8 cellular contexts compared by ENCODE assay signal in genomic region chr19:15448778-15449619, GRCh38. TPM values are rescaled to one million over a fixed set of nuclear protein-coding genes. Genes with fewer than 3 reads are reported as not detected.
A peak's percentile ranks its signal among the peaks of the same experiment; 100 is the strongest.
DNase-seq lines count a peak whose midpoint lies in the region; ATAC-seq, FAIRE-seq and TF ChIP-seq lines count a peak whose summit lies in the region.

No MANE protein-coding gene starts in this region.

- DNase-seq in HepG2 (ENCODE audit: low spot score) (no peak), upper lobe of left lung (no peak), NCI-H2081 treated with DMSO at 0.1 percent for 48 hours (lab: John Stamatoyannopoulos, UW) (no peak), DMS114 treated with DMSO at 0.1 percent for 48 hours (lab: John Stamatoyannopoulos, UW; ENCODE audit: unreplicated experiment) (no peak)
- no peak for DNase-seq in activated effector memory CD4-positive, alpha-beta T cell treated with anti-CD3 and anti-CD28 coated beads, Interleukin-2, amount 50 U/mL, for 16 hours

- TF ChIP-seq EP300 in HepG2 (IDR thresholded peaks at IDR 0.05; ENCODE audit: low read depth in 2 of 2, low read length in 2 of 2): no peak
- no peak for TF ChIP-seq EP300 in HepG2 (CRISPR knock-in tag; IDR thresholded peaks at IDR 0.05; ENCODE audit: borderline replicate concordance)
- TF ChIP-seq EP300 in upper lobe of left lung (IDR thresholded peaks at IDR 0.05): no peak

- no peak for FAIRE-seq in HepG2 (lab: Jason Lieb, UNC)

- peaks cover 21% of the 10 kb centered on the region for H3F3A ChIP-seq in DOHH2 (ENCODE audit: control insufficient read depth, insufficient read depth)

- no peak for TF ChIP-seq CTCF in DOHH2 (IDR thresholded peaks at IDR 0.05; ENCODE audit: low read depth, low read length, poor library complexity, severe bottlenecking)
- peak; percentile 40; the same call in 1 of the 2 replicates for TF ChIP-seq CTCF in HepG2 (CRISPR knock-in tag; IDR thresholded peaks at IDR 0.05)
- no peak for TF ChIP-seq CTCF in upper lobe of left lung (IDR thresholded peaks at IDR 0.05)

- H3K36me3 ChIP-seq in DOHH2 (ENCODE audit: control insufficient read depth, low read length) (peaks cover 19% of the 10 kb centered on the region), HepG2 (replicated peaks in 1 of 2; ENCODE audit: control insufficient read depth in 1 of 2, insufficient read depth in 2 of 2, low read length in 2 of 2) (no peaks in the 10 kb centered on the region), upper lobe of left lung (peaks cover 0 to 6% (median 0%) of the 10 kb centered on the region in 4 donors)

- H3K9ac ChIP-seq in HepG2 (ENCODE audit: insufficient read depth, low read depth, low read length): peak overlapping the region; percentile 69

- H3K4me1 Mint-ChIP-seq in activated naive CD8-positive, alpha-beta T cell (ENCODE audit: low read depth): peaks cover 26% of the 10 kb centered on the region

- H3K79me2 ChIP-seq in DOHH2 (ENCODE audit: control insufficient read depth, low read length): no peaks in the 10 kb centered on the region
- no peaks in the 10 kb centered on the region for H3K79me2 ChIP-seq in HepG2 (ENCODE audit: insufficient read depth, low read length)

- peak overlapping the region; percentile 74 for H3K4me2 ChIP-seq in DOHH2 (ENCODE audit: low read length)
- H3K4me2 ChIP-seq in HepG2 (ENCODE audit: low read depth, low read length): peak overlapping the region; percentile 81

- no peaks in the 10 kb centered on the region for H3K27me3 Mint-ChIP-seq in activated naive CD8-positive, alpha-beta T cell

- no TSS peak for BruUV-seq in HepG2 (replicated peaks; lab: Mats Ljungman, UMichigan)

- no peak for TF ChIP-seq POLR2A in HepG2 (IDR thresholded peaks at IDR 0.05; ENCODE audit: insufficient read depth in 1 of 2, low read depth in 2 of 2, low read length in 2 of 2)
- TF ChIP-seq POLR2A in upper lobe of left lung (IDR thresholded peaks at IDR 0.05): no peak

- ATAC-seq in HG02642 (IDR thresholded peaks at IDR 0.05; ENCODE audit: poor library complexity, unreplicated experiment): peak; percentile 10
- 0 out of 3 replicates have a peak, but pooled peaks have one; percentile 8 for ATAC-seq in HepG2
- no peak for ATAC-seq in upper lobe of left lung (ENCODE audit: low FRiP score in 2 of 2)

- H3K9me3 Mint-ChIP-seq in activated naive CD8-positive, alpha-beta T cell (ENCODE audit: low read depth): no peaks in the 10 kb centered on the region

- no peaks in the 10 kb centered on the region; the same call in 1 of the 2 replicates for H3K9me2 ChIP-seq in DOHH2 (replicated peaks; ENCODE audit: control insufficient read depth, low read length)

- TF ChIP-seq RAD21 in HepG2 (CRISPR knock-in tag; IDR thresholded peaks at IDR 0.05): no peak

- in situ Hi-C loops in HepG2 (cut with HindIII; ENCODE audit: extremely low pct_ligation_motif_present, low pct_unique_long_range_greater_than_20kb): no loop called here

- peak overlapping the region; percentile 77 for H3K4me3 Mint-ChIP-seq in activated naive CD8-positive, alpha-beta T cell

- H3K4me1 ChIP-seq in DOHH2 (ENCODE audit: control insufficient read depth, low read length) (peaks cover 19% of the 10 kb centered on the region), HepG2 (ENCODE audit: insufficient read depth, low read length) (peaks cover 35% of the 10 kb centered on the region), upper lobe of left lung (peaks cover 8 to 35% (median 21%) of the 10 kb centered on the region in 4 donors)

- H3K27ac ChIP-seq in DOHH2 (ENCODE audit: low read depth, low read length) (no peak overlapping the region), HepG2 (ENCODE audit: extremely low read length, insufficient read depth, low read length) (no peak overlapping the region), upper lobe of left lung (peak overlapping the region; percentile 71 to 91 (median 78))

- peak overlapping the region; percentile 75 for H3K27ac Mint-ChIP-seq in activated naive CD8-positive, alpha-beta T cell

- H4K20me1 ChIP-seq in DOHH2 (ENCODE audit: control insufficient read depth, insufficient read depth, low read depth, low read length) (no peaks in the 10 kb centered on the region), HepG2 (ENCODE audit: insufficient read depth, low read length) (no peaks in the 10 kb centered on the region)

- H3K4me3 ChIP-seq in DOHH2 (ENCODE audit: low read length) (peak overlapping the region; percentile 67), HepG2 (replicated peaks in 1 of 3; ENCODE audit: insufficient read depth in 1 of 3, low read depth in 2 of 3, low read length in 3 of 3) (peak overlapping the region; percentile 62 to 82 (median 80)), upper lobe of left lung (peak overlapping the region; percentile 65 to 92 (median 80))

- H3K27me3 ChIP-seq in DOHH2 (ENCODE audit: control insufficient read depth, low read length): peaks cover 12% of the 10 kb centered on the region
- no peaks in the 10 kb centered on the region for H3K27me3 ChIP-seq in HepG2 (ENCODE audit: control insufficient read depth in 1 of 2, insufficient read depth in 2 of 2, low read length in 2 of 2)
- no peaks in the 10 kb centered on the region for H3K27me3 ChIP-seq in upper lobe of left lung

- 23% methylated on average over 16 of the region's 43 CpGs for WGBS in HepG2 (ENCODE audit: low lambda C conversion rate)
- 10% methylated on average over 10 to 11 of the region's 43 CpGs for WGBS in upper lobe of left lung, 2 donors

- POLR2A ChIA-PET in HepG2 (lab: Yijun Ruan, JAX): no interaction called here

- CTCF ChIA-PET in HepG2 (lab: Yijun Ruan, JAX; ENCODE audit: low intra/inter-chr PET ratio, low total read pairs): no interaction called here

- H2AFZ ChIP-seq in HepG2 (ENCODE audit: low read length): no peak overlapping the region

- intact Hi-C loops in HepG2 (cut with micrococcal nuclease; ENCODE audit: unreplicated experiment): no loop called here

- H3K36me3 Mint-ChIP-seq in activated naive CD8-positive, alpha-beta T cell: no peaks in the 10 kb centered on the region

- no peaks in the 10 kb centered on the region for H3K9me3 ChIP-seq in DOHH2 (ENCODE audit: control insufficient read depth, insufficient read depth, low read length)
- no peaks in the 10 kb centered on the region for H3K9me3 ChIP-seq in HepG2 (ENCODE audit: low read length)
- H3K9me3 ChIP-seq in upper lobe of left lung: no peaks in the 10 kb centered on the region

RNA-seq across cellular contexts. Expression of gene WIZ, which starts 0.8 kb away (rescaled TPM):
- total RNA-seq in HepG2 (2016; rRNA removed; fragmentation: Illumina TruSeq; extraction: Trizol) (4.7 and 5.1 TPM in 2 replicates), upper lobe of left lung (100 to 1,000 TPM in 1 of 6 donors, 10 to 100 TPM in 5; 28.7 to 112 (median 40.8) TPM)
- 1.7 TPM in 2 replicates for total RNA-seq in HepG2 (2016; cell fraction: cytosol; rRNA removed; fragmentation: Illumina TruSeq; extraction: Trizol; ENCODE audit: low read depth)
- total RNA-seq in HepG2 (2016; cell fraction: insoluble cytoplasmic fraction; rRNA removed; fragmentation: Illumina TruSeq; extraction: Trizol): 4.4 and 4.5 TPM in 2 replicates
- total RNA-seq in HepG2 (2016; cell fraction: membrane; rRNA removed; fragmentation: Illumina TruSeq; extraction: Trizol): 5.9 TPM in 2 replicates
- total RNA-seq in HepG2 (2016; cell fraction: nucleus; rRNA removed; fragmentation: Illumina TruSeq; extraction: Trizol): 4.9 and 5.5 TPM in 2 replicates
- 4.8 and 6.3 TPM in 2 replicates for polyA plus RNA-seq in HepG2 (2011; rRNA removed)
- polyA plus RNA-seq in HepG2 (2011; cell fraction: cytosol; rRNA removed): 3.3 and 4.8 TPM in 2 replicates
- polyA plus RNA-seq in HepG2 (2011; cell fraction: nucleus; rRNA removed): 17.3 and 17.8 TPM in 2 replicates
- 7.0 and 7.1 TPM in 2 replicates for polyA plus RNA-seq in HepG2 (2012)
- 3.1 and 3.8 TPM in 2 replicates for polyA plus RNA-seq in HepG2 (2016; cell fraction: cytosol; fragmentation: Illumina TruSeq; extraction: Trizol; ENCODE audit: low read depth)
- polyA plus RNA-seq in HepG2 (2016; cell fraction: insoluble cytoplasmic fraction; fragmentation: Illumina TruSeq; extraction: Trizol; ENCODE audit: low read depth): 11.7 and 16.9 TPM in 2 replicates
- polyA plus RNA-seq in HepG2 (2016; cell fraction: membrane; fragmentation: Illumina TruSeq; extraction: Trizol; ENCODE audit: low read depth): 9.4 and 11.9 TPM in 2 replicates
- polyA plus RNA-seq in HepG2 (2016; cell fraction: nucleus; fragmentation: Illumina TruSeq; extraction: Trizol; ENCODE audit: insufficient read depth, low read depth): 23.3 and 23.4 TPM in 2 replicates
- 5.2 and 6.7 TPM in 2 replicates for polyA minus RNA-seq in HepG2 (2011; rRNA and poly(A)+ RNA removed; ENCODE audit: low replicate concordance)
- 4.1 and 4.7 TPM in 2 replicates for polyA minus RNA-seq in HepG2 (2011; cell fraction: cytosol; rRNA and poly(A)+ RNA removed)
- polyA minus RNA-seq in HepG2 (2011; cell fraction: nucleus; rRNA and poly(A)+ RNA removed): 7.0 and 7.5 TPM in 2 replicates

RNA-seq across cellular contexts. Expression of gene RASAL3, which starts 15.3 kb away (rescaled TPM):
- total RNA-seq in HepG2 (2016; rRNA removed; fragmentation: Illumina TruSeq; extraction: Trizol): not detected in 2 replicates
- total RNA-seq in HepG2 (2016; cell fraction: cytosol; rRNA removed; fragmentation: Illumina TruSeq; extraction: Trizol; ENCODE audit: low read depth): not detected in 2 replicates
- total RNA-seq in HepG2 (2016; cell fraction: insoluble cytoplasmic fraction; rRNA removed; fragmentation: Illumina TruSeq; extraction: Trizol): not detected in 2 replicates
- total RNA-seq in HepG2 (2016; cell fraction: membrane; rRNA removed; fragmentation: Illumina TruSeq; extraction: Trizol): not detected in 2 replicates
- total RNA-seq in HepG2 (2016; cell fraction: nucleus; rRNA removed; fragmentation: Illumina TruSeq; extraction: Trizol): not detected in 2 replicates
- polyA plus RNA-seq in HepG2 (2011; rRNA removed): not detected in 2 replicates
- polyA plus RNA-seq in HepG2 (2011; cell fraction: cytosol; rRNA removed): 0.01 TPM in 1 of 2 replicates, not detected in the other
- polyA plus RNA-seq in HepG2 (2011; cell fraction: nucleus; rRNA removed): 0.09 TPM in 1 of 2 replicates, not detected in the other
- not detected in 2 replicates for polyA plus RNA-seq in HepG2 (2012)
- not detected in 2 replicates for polyA plus RNA-seq in HepG2 (2016; cell fraction: cytosol; fragmentation: Illumina TruSeq; extraction: Trizol; ENCODE audit: low read depth)
- not detected in 2 replicates for polyA plus RNA-seq in HepG2 (2016; cell fraction: insoluble cytoplasmic fraction; fragmentation: Illumina TruSeq; extraction: Trizol; ENCODE audit: low read depth)
- polyA plus RNA-seq in HepG2 (2016; cell fraction: membrane; fragmentation: Illumina TruSeq; extraction: Trizol; ENCODE audit: low read depth): not detected in 2 replicates
- polyA plus RNA-seq in HepG2 (2016; cell fraction: nucleus; fragmentation: Illumina TruSeq; extraction: Trizol; ENCODE audit: insufficient read depth, low read depth): not detected in 2 replicates
- not detected in 2 replicates for polyA minus RNA-seq in HepG2 (2011; rRNA and poly(A)+ RNA removed; ENCODE audit: low replicate concordance)
- not detected in 2 replicates for polyA minus RNA-seq in HepG2 (2011; cell fraction: cytosol; rRNA and poly(A)+ RNA removed)
- polyA minus RNA-seq in HepG2 (2011; cell fraction: nucleus; rRNA and poly(A)+ RNA removed): not detected in 2 replicates
- 10 to 100 TPM in 5 of 6 donors, 1 to 10 TPM in 1; 7.1 to 48.2 (median 16.7) TPM for total RNA-seq in upper lobe of left lung

RNA-seq across cellular contexts. Expression of gene AKAP8L, which starts 30.2 kb away (rescaled TPM):
- total RNA-seq in HepG2 (2016; rRNA removed; fragmentation: Illumina TruSeq; extraction: Trizol) (27.3 and 48.2 TPM in 2 replicates), upper lobe of left lung (100 to 1,000 TPM in 2 of 6 donors, 10 to 100 TPM in 4; 79.8 to 476 (median 91.2) TPM)
- total RNA-seq in HepG2 (2016; cell fraction: cytosol; rRNA removed; fragmentation: Illumina TruSeq; extraction: Trizol; ENCODE audit: low read depth): 42.8 and 43.6 TPM in 2 replicates
- 28.1 and 49.6 TPM in 2 replicates for total RNA-seq in HepG2 (2016; cell fraction: insoluble cytoplasmic fraction; rRNA removed; fragmentation: Illumina TruSeq; extraction: Trizol)
- 19.3 and 21.1 TPM in 2 replicates for total RNA-seq in HepG2 (2016; cell fraction: membrane; rRNA removed; fragmentation: Illumina TruSeq; extraction: Trizol)
- 58.1 and 60.2 TPM in 2 replicates for total RNA-seq in HepG2 (2016; cell fraction: nucleus; rRNA removed; fragmentation: Illumina TruSeq; extraction: Trizol)
- 49.6 and 63.4 TPM in 2 replicates for polyA plus RNA-seq in HepG2 (2011; rRNA removed)
- polyA plus RNA-seq in HepG2 (2011; cell fraction: cytosol; rRNA removed): 25.4 and 26.0 TPM in 2 replicates
- polyA plus RNA-seq in HepG2 (2011; cell fraction: nucleus; rRNA removed): 267 and 311 TPM in 2 replicates
- 54.1 and 55.4 TPM in 2 replicates for polyA plus RNA-seq in HepG2 (2012)
- 3.5 and 4.1 TPM in 2 replicates for polyA plus RNA-seq in HepG2 (2016; cell fraction: cytosol; fragmentation: Illumina TruSeq; extraction: Trizol; ENCODE audit: low read depth)
- polyA plus RNA-seq in HepG2 (2016; cell fraction: insoluble cytoplasmic fraction; fragmentation: Illumina TruSeq; extraction: Trizol; ENCODE audit: low read depth): 25.4 and 30.1 TPM in 2 replicates
- polyA plus RNA-seq in HepG2 (2016; cell fraction: membrane; fragmentation: Illumina TruSeq; extraction: Trizol; ENCODE audit: low read depth): 5.6 and 6.0 TPM in 2 replicates
- 142 and 146 TPM in 2 replicates for polyA plus RNA-seq in HepG2 (2016; cell fraction: nucleus; fragmentation: Illumina TruSeq; extraction: Trizol; ENCODE audit: insufficient read depth, low read depth)
- polyA minus RNA-seq in HepG2 (2011; rRNA and poly(A)+ RNA removed; ENCODE audit: low replicate concordance): 57.8 and 104 TPM in 2 replicates
- polyA minus RNA-seq in HepG2 (2011; cell fraction: cytosol; rRNA and poly(A)+ RNA removed): 22.7 and 31.4 TPM in 2 replicates
- polyA minus RNA-seq in HepG2 (2011; cell fraction: nucleus; rRNA and poly(A)+ RNA removed): 67.1 and 87.6 TPM in 2 replicates

RNA-seq across cellular contexts. Expression of gene PGLYRP2, which starts 30.3 kb away (rescaled TPM):
- total RNA-seq in HepG2 (2016; rRNA removed; fragmentation: Illumina TruSeq; extraction: Trizol) (0.49 and 1.0 TPM in 2 replicates), upper lobe of left lung (not detected)
- 0.10 and 0.53 TPM in 2 replicates for total RNA-seq in HepG2 (2016; cell fraction: cytosol; rRNA removed; fragmentation: Illumina TruSeq; extraction: Trizol; ENCODE audit: low read depth)
- total RNA-seq in HepG2 (2016; cell fraction: insoluble cytoplasmic fraction; rRNA removed; fragmentation: Illumina TruSeq; extraction: Trizol): 0.46 and 1.3 TPM in 2 replicates
- 0.17 and 0.49 TPM in 2 replicates for total RNA-seq in HepG2 (2016; cell fraction: membrane; rRNA removed; fragmentation: Illumina TruSeq; extraction: Trizol)
- total RNA-seq in HepG2 (2016; cell fraction: nucleus; rRNA removed; fragmentation: Illumina TruSeq; extraction: Trizol): 0.94 and 1.4 TPM in 2 replicates
- polyA plus RNA-seq in HepG2 (2011; rRNA removed): 0.04 and 0.35 TPM in 2 replicates
- 0.08 and 0.22 TPM in 2 replicates for polyA plus RNA-seq in HepG2 (2011; cell fraction: cytosol; rRNA removed)
- polyA plus RNA-seq in HepG2 (2011; cell fraction: nucleus; rRNA removed): 0.27 and 0.69 TPM in 2 replicates
- polyA plus RNA-seq in HepG2 (2012): 0.11 and 1.1 TPM in 2 replicates
- polyA plus RNA-seq in HepG2 (2016; cell fraction: cytosol; fragmentation: Illumina TruSeq; extraction: Trizol; ENCODE audit: low read depth): 0.11 and 0.19 TPM in 2 replicates
- 0.35 and 0.38 TPM in 2 replicates for polyA plus RNA-seq in HepG2 (2016; cell fraction: insoluble cytoplasmic fraction; fragmentation: Illumina TruSeq; extraction: Trizol; ENCODE audit: low read depth)
- 0.22 and 0.28 TPM in 2 replicates for polyA plus RNA-seq in HepG2 (2016; cell fraction: membrane; fragmentation: Illumina TruSeq; extraction: Trizol; ENCODE audit: low read depth)
- 0.79 and 2.3 TPM in 2 replicates for polyA plus RNA-seq in HepG2 (2016; cell fraction: nucleus; fragmentation: Illumina TruSeq; extraction: Trizol; ENCODE audit: insufficient read depth, low read depth)
- polyA minus RNA-seq in HepG2 (2011; rRNA and poly(A)+ RNA removed; ENCODE audit: low replicate concordance): 0.07 and 0.34 TPM in 2 replicates
- polyA minus RNA-seq in HepG2 (2011; cell fraction: cytosol; rRNA and poly(A)+ RNA removed): 0.20 TPM in 1 of 2 replicates, not detected in the other
- 1.0 TPM in 1 of 2 replicates, not detected in the other for polyA minus RNA-seq in HepG2 (2011; cell fraction: nucleus; rRNA and poly(A)+ RNA removed)

RNA-seq across cellular contexts. Expression of gene CYP4F22, which starts 59.3 kb away (rescaled TPM):
- total RNA-seq in HepG2 (2016; rRNA removed; fragmentation: Illumina TruSeq; extraction: Trizol): not detected in 2 replicates
- not detected in 2 replicates for total RNA-seq in HepG2 (2016; cell fraction: cytosol; rRNA removed; fragmentation: Illumina TruSeq; extraction: Trizol; ENCODE audit: low read depth)
- total RNA-seq in HepG2 (2016; cell fraction: insoluble cytoplasmic fraction; rRNA removed; fragmentation: Illumina TruSeq; extraction: Trizol): not detected in 2 replicates
- total RNA-seq in HepG2 (2016; cell fraction: membrane; rRNA removed; fragmentation: Illumina TruSeq; extraction: Trizol): not detected in 2 replicates
- total RNA-seq in HepG2 (2016; cell fraction: nucleus; rRNA removed; fragmentation: Illumina TruSeq; extraction: Trizol): not detected in 2 replicates
- 0.05 and 0.09 TPM in 2 replicates for polyA plus RNA-seq in HepG2 (2011; rRNA removed)
- 0.04 TPM in 1 of 2 replicates, not detected in the other for polyA plus RNA-seq in HepG2 (2011; cell fraction: cytosol; rRNA removed)
- polyA plus RNA-seq in HepG2 (2011; cell fraction: nucleus; rRNA removed): 0.06 and 0.07 TPM in 2 replicates
- 0.08 and 0.13 TPM in 2 replicates for polyA plus RNA-seq in HepG2 (2012)
- not detected in 2 replicates for polyA plus RNA-seq in HepG2 (2016; cell fraction: cytosol; fragmentation: Illumina TruSeq; extraction: Trizol; ENCODE audit: low read depth)
- not detected in 2 replicates for polyA plus RNA-seq in HepG2 (2016; cell fraction: insoluble cytoplasmic fraction; fragmentation: Illumina TruSeq; extraction: Trizol; ENCODE audit: low read depth)
- not detected in 2 replicates for polyA plus RNA-seq in HepG2 (2016; cell fraction: membrane; fragmentation: Illumina TruSeq; extraction: Trizol; ENCODE audit: low read depth)
- polyA plus RNA-seq in HepG2 (2016; cell fraction: nucleus; fragmentation: Illumina TruSeq; extraction: Trizol; ENCODE audit: insufficient read depth, low read depth): not detected in 2 replicates
- polyA minus RNA-seq in HepG2 (2011; rRNA and poly(A)+ RNA removed; ENCODE audit: low replicate concordance): not detected in 2 replicates
- not detected in 2 replicates for polyA minus RNA-seq in HepG2 (2011; cell fraction: cytosol; rRNA and poly(A)+ RNA removed)
- not detected in 2 replicates for polyA minus RNA-seq in HepG2 (2011; cell fraction: nucleus; rRNA and poly(A)+ RNA removed)
- 1 to 10 TPM in 1 of 6 donors, under 1 TPM in 4, not detected in 1; 0.11 to 3.1 (median 0.20) TPM for total RNA-seq in upper lobe of left lung

Comparison
In these comparisons a context has a peak if more than half of its experiments do, and no peak if none do; other contexts are left out.
1. H3K27ac ChIP-seq: peak in upper lobe of left lung (4 of 4); none in DOHH2 (single experiment) and HepG2 (single experiment).
2. ATAC-seq: peak in HG02642 (single experiment) and HepG2 (single experiment); none in upper lobe of left lung (0 of 2).
3. RNA of gene RASAL3, which starts 15.3 kb away (total RNA-seq): 7.1 to 48.2 TPM in upper lobe of left lung; not detected in HepG2; every median in the first group is over 4 times any median in the second.
4. Peak in every context shown above with its lines, with median percentiles within 50 percentile points of each other: H3K4me3 ChIP-seq.